In genomic region chr15:55318588-55319494, GRCh38 we compare ENCODE assay signal across 8 cellular contexts. TPM values are rescaled to one million over a fixed set of nuclear protein-coding genes. Genes with fewer than 3 reads are reported as not detected.
DNase-seq lines count a peak whose midpoint lies in the region; ATAC-seq lines count a peak whose summit lies in the region.

Gene PIGB, plus strand, starts transcription at chr15:55319222. Its CDS starts 29 bp downstream, at chr15:55319251.
Gene PIGBOS1, minus strand, starts transcription at chr15:55319123. Its CDS starts 1,331 bp downstream, at chr15:55317792.

- DNase-seq in AML-193 (lab: John Stamatoyannopoulos, UW): peak; percentile 72 to 80
- peak; percentile 53 to 78 for DNase-seq in NCI-H446 (lab: John Stamatoyannopoulos, UW)
- peak; percentile 61 for DNase-seq in activated CD4-positive, alpha-beta T cell treated with anti-CD3 and anti-CD28 coated beads for 1 hour
- peak; percentile 81 for DNase-seq in cerebellum (ENCODE audit: low spot score)
- peak; percentile 91 for DNase-seq in kidney tubule cell (ENCODE audit: low spot score)
- peak; percentile 32 to 46 for DNase-seq in stimulated activated CD4-positive, alpha-beta T cell treated with anti-CD3 and anti-CD28 coated beads, Interleukin-1b, Interleukin-23, amount 100 ng/mL, for 1 hour (ENCODE audit: low read depth in 2 of 2)

- ATAC-seq in GM19043 (IDR thresholded peaks at IDR 0.05; ENCODE audit: low read depth, unreplicated experiment) (peak; percentile 87), HG03354 (IDR thresholded peaks at IDR 0.05; ENCODE audit: poor library complexity, severe bottlenecking, unreplicated experiment) (peak; percentile 92)

RNA-seq across cellular contexts. Expression of gene PIGB, which starts in this region (rescaled TPM):
- total RNA-seq in cerebellum: 12.1 TPM

RNA-seq across cellular contexts. Expression of gene PIGBOS1, which starts in this region (rescaled TPM):
- 5.6 TPM for total RNA-seq in cerebellum

Comparison
In these comparisons a context has a peak if more than half of its experiments do, and no peak if none do; other contexts are left out.
1. Peak in every context shown above with its lines: DNase-seq and ATAC-seq.
2. DNase-seq: peak in every context shown above with its lines; median percentile 91 in kidney tubule cell; 81 in cerebellum; 76 in AML-193; 66 in NCI-H446; 61 in activated CD4-positive, alpha-beta T cell treated with anti-CD3 and anti-CD28 coated beads for 1 hour; 39 in stimulated activated CD4-positive, alpha-beta T cell treated with anti-CD3 and anti-CD28 coated beads, Interleukin-1b, Interleukin-23, amount 100 ng/mL, for 1 hour.